Comparison of ENCODE assay signal across 11 cellular contexts in genomic region chr6:10531513-10531912, GRCh38. TPM values are rescaled to one million over a fixed set of nuclear protein-coding genes. Genes with fewer than 3 reads are reported as not detected.
DNase-seq lines count a peak whose midpoint lies in the region; ATAC-seq and TF ChIP-seq lines count a peak whose summit lies in the region.
"Had no signal": no experiment of that assay in that cellular context is flagged by ENCODE, and none has a peak within 500 bp of the region (broad histone marks: within the 10 kb centered on the region; RNA-seq: fewer than 3 reads in every experiment).

No MANE protein-coding gene starts in this region.

- peak overlapping the region; percentile 95 for H3K27ac ChIP-seq in OCI-LY1 (ENCODE audit: low read depth, low read length, poor library complexity, severe bottlenecking)

- DNase-seq in stimulated activated naive CD8-positive, alpha-beta T cell treated with anti-CD3 and anti-CD28 coated beads, Interleukin-15, Interleukin-2, amounts not matched to agents 100 U/mL and 50 U/mL, for 24 hours: no peak
- DNase-seq in globus pallidus (ENCODE audit: low spot score): peak; percentile 43
- DNase-seq in stimulated activated effector memory CD8-positive, alpha-beta T cell treated with anti-CD3 and anti-CD28 coated beads, Interleukin-12 subunit alpha, Interleukin-12 subunit beta, amount 100 ng/mL, for 72 hours (ENCODE audit: low spot score in 2 of 2): no peak
- no peak for DNase-seq in occipital lobe (lab: John Stamatoyannopoulos, UW)
- no peak for DNase-seq in NCI-H526 (lab: John Stamatoyannopoulos, UW)
- DNase-seq: effector CD4-positive, alpha-beta T cell; islet precursor cell; NCI-H2171 treated with DMSO at 0.1 percent for 48 hours had no signal

- peaks cover 4% of the 10 kb centered on the region for H3K36me3 Mint-ChIP-seq in stimulated activated naive CD8-positive, alpha-beta T cell treated with anti-CD3 and anti-CD28 coated beads, Interleukin-15, Interleukin-2, amounts not matched to agents 100 ng/mL and 50 ng/mL, for 24 hours (ENCODE audit: low read depth)
- peaks cover 6% of the 10 kb centered on the region for H3K36me3 Mint-ChIP-seq in stimulated activated effector memory CD8-positive, alpha-beta T cell treated with anti-CD3 and anti-CD28 coated beads, Interleukin-12 subunit alpha, Interleukin-12 subunit beta, amount 100 ng/mL, for 72 hours

- H3K4me3 Mint-ChIP-seq in stimulated activated naive CD8-positive, alpha-beta T cell treated with anti-CD3 and anti-CD28 coated beads, Interleukin-15, Interleukin-2, amounts not matched to agents 100 ng/mL and 50 ng/mL, for 24 hours: peak overlapping the region; percentile 67
- no peak overlapping the region for H3K4me3 Mint-ChIP-seq in stimulated activated effector memory CD8-positive, alpha-beta T cell treated with anti-CD3 and anti-CD28 coated beads, Interleukin-12 subunit alpha, Interleukin-12 subunit beta, amount 100 ng/mL, for 72 hours

- H3K9me2 ChIP-seq in OCI-LY1 (ENCODE audit: low read depth, low read length): no peaks in the 10 kb centered on the region

- no peaks in the 10 kb centered on the region for H3K9me3 ChIP-seq in OCI-LY1 (ENCODE audit: low read length)

- peaks cover 68% of the 10 kb centered on the region for H3K4me1 ChIP-seq in OCI-LY1 (ENCODE audit: insufficient read depth, low read length, severe bottlenecking)

- peak overlapping the region; percentile 81 for H3K9ac ChIP-seq in OCI-LY1 (ENCODE audit: low read length)

- H3K4me3 ChIP-seq in OCI-LY1 (ENCODE audit: low read depth, low read length, poor library complexity, severe bottlenecking): peak overlapping the region; percentile 90

- TF ChIP-seq CTCF in OCI-LY1 (IDR thresholded peaks at IDR 0.05; ENCODE audit: low read length): no peak

- H3F3A ChIP-seq in OCI-LY1 (ENCODE audit: insufficient read depth, low read length): peaks cover 9% of the 10 kb centered on the region; the same call in 1 of the 2 replicates

- H2AFZ ChIP-seq in OCI-LY1 (ENCODE audit: low read length): no peak overlapping the region

- no peaks in the 10 kb centered on the region for H3K27me3 Mint-ChIP-seq in stimulated activated naive CD8-positive, alpha-beta T cell treated with anti-CD3 and anti-CD28 coated beads, Interleukin-15, Interleukin-2, amounts not matched to agents 100 ng/mL and 50 ng/mL, for 24 hours

- peaks cover 70% of the 10 kb centered on the region for H3K4me1 Mint-ChIP-seq in stimulated activated naive CD8-positive, alpha-beta T cell treated with anti-CD3 and anti-CD28 coated beads, Interleukin-15, Interleukin-2, amounts not matched to agents 100 ng/mL and 50 ng/mL, for 24 hours (ENCODE audit: low read depth)
- H3K4me1 Mint-ChIP-seq in stimulated activated effector memory CD8-positive, alpha-beta T cell treated with anti-CD3 and anti-CD28 coated beads, Interleukin-12 subunit alpha, Interleukin-12 subunit beta, amount 100 ng/mL, for 72 hours: peaks cover 33% of the 10 kb centered on the region

- no peaks in the 10 kb centered on the region for H4K20me1 ChIP-seq in OCI-LY1 (ENCODE audit: insufficient read depth, low read length)

- no peaks in the 10 kb centered on the region for H3K9me3 Mint-ChIP-seq in stimulated activated naive CD8-positive, alpha-beta T cell treated with anti-CD3 and anti-CD28 coated beads, Interleukin-15, Interleukin-2, amounts not matched to agents 100 ng/mL and 50 ng/mL, for 24 hours
- no peaks in the 10 kb centered on the region for H3K9me3 Mint-ChIP-seq in stimulated activated effector memory CD8-positive, alpha-beta T cell treated with anti-CD3 and anti-CD28 coated beads, Interleukin-12 subunit alpha, Interleukin-12 subunit beta, amount 100 ng/mL, for 72 hours

- H3K27me3 ChIP-seq in OCI-LY1 (ENCODE audit: insufficient read depth, low read length): no peaks in the 10 kb centered on the region

- peak overlapping the region; percentile 98 for H3K4me2 ChIP-seq in OCI-LY1 (ENCODE audit: low read length)

- peaks cover 31% of the 10 kb centered on the region for H3K79me2 ChIP-seq in OCI-LY1 (ENCODE audit: insufficient read depth, low read length)

- peaks cover 4% of the 10 kb centered on the region; the same call in 1 of the 2 replicates for H3K36me3 ChIP-seq in OCI-LY1 (ENCODE audit: insufficient read depth, low read length)

- no peak for ATAC-seq in stimulated activated naive CD8-positive, alpha-beta T cell treated with anti-CD3 and anti-CD28 coated beads, Interleukin-15, Interleukin-2, amounts not matched to agents 100 U/mL and 50 U/mL, for 24 hours
- no peak for ATAC-seq in stimulated activated effector memory CD8-positive, alpha-beta T cell treated with anti-CD3 and anti-CD28 coated beads, Interleukin-12 subunit alpha, Interleukin-12 subunit beta, amount 100 ng/mL, for 72 hours
- no peak for ATAC-seq in GM18909 (IDR thresholded peaks at IDR 0.05; ENCODE audit: poor library complexity, unreplicated experiment)

- no peak overlapping the region for H3K27ac Mint-ChIP-seq in stimulated activated naive CD8-positive, alpha-beta T cell treated with anti-CD3 and anti-CD28 coated beads, Interleukin-15, Interleukin-2, amounts not matched to agents 100 ng/mL and 50 ng/mL, for 24 hours
- H3K27ac Mint-ChIP-seq in stimulated activated effector memory CD8-positive, alpha-beta T cell treated with anti-CD3 and anti-CD28 coated beads, Interleukin-12 subunit alpha, Interleukin-12 subunit beta, amount 100 ng/mL, for 72 hours: no peak overlapping the region

RNA-seq across cellular contexts. Expression of gene GCNT2, which starts 10.4 kb away (rescaled TPM):
- 14.8 TPM for total RNA-seq in occipital lobe
